1 cellular context compared by ENCODE assay signal in genomic region chr14:37903561-37904191, GRCh38.
TF ChIP-seq lines count a peak whose summit lies in the region.

No MANE protein-coding gene starts in this region.

TF ChIP-seq in GM23338, 12 proteins besides CTCF, POLR2A, EP300 and RAD21 (continued from another document):
- TF ChIP-seq ZNF462 (CRISPR knock-in tag; IDR thresholded peaks at IDR 0.05) = no peak
- TF ChIP-seq NANOG (IDR thresholded peaks at IDR 0.05; ENCODE audit: borderline replicate concordance) = no peak
- TF ChIP-seq EZH2phosphoT487 (IDR thresholded peaks at IDR 0.05; ENCODE audit: unreplicated experiment) = no peak
- TF ChIP-seq EZH2 (IDR thresholded peaks at IDR 0.05; ENCODE audit: low read depth, unreplicated experiment) = no peak
TF ChIP-seq in GM23338: peak in this region for 0.
